In genomic region chr10:32979719-32980118, GRCh38 we compare ENCODE assay signal across 7 cellular contexts. TPM values are rescaled to one million over a fixed set of nuclear protein-coding genes. Genes with fewer than 3 reads are reported as not detected.
A peak's percentile ranks its signal among the peaks of the same experiment; 100 is the strongest.
DNase-seq lines count a peak whose midpoint lies in the region; ATAC-seq and TF ChIP-seq lines count a peak whose summit lies in the region.
"Not testable (repeated sequence)": the region's sequence is repeated elsewhere in the genome, so short reads cannot be mapped to it uniquely, and the experiment has no call there.

No MANE protein-coding gene starts in this region.

- H3K4me3 ChIP-seq in DND-41 (ENCODE audit: low read depth in 1 of 2, low read length in 2 of 2) (0 out of 4 replicates have a peak overlapping the region, but pooled peaks of 1 of the 2 experiments have one; percentile 60), OCI-LY3 (ENCODE audit: low read length) (peak overlapping the region; percentile 82), heart left ventricle (peak overlapping the region in 3 of 12 donors; percentile 58 to 64 (median 58))
- not testable (repeated sequence) for H3K4me3 ChIP-seq in mammary epithelial cell (replicated peaks in 1 of 3; ENCODE audit: insufficient read depth in 1 of 3, low read depth in 2 of 3, low read length in 3 of 3); naive thymus-derived CD4-positive, alpha-beta T cell (ENCODE audit: low read length); skeletal muscle satellite cell (ENCODE audit: low read length)

- not testable (repeated sequence) for TF ChIP-seq POLR2A in heart left ventricle (IDR thresholded peaks at IDR 0.05)

- CTCF ChIA-PET in activated CD4-positive, alpha-beta memory T cell treated with anti-CD3 and anti-CD28 coated beads, Interleukin-2, amount 10 ng/mL, durations not matched to agents 7 days and 5 days (lab: Charles Lee), result interaction anchor here (0.6 to 3.4 kb wide), 8 partner anchors 21 to 602 kb away, joined by 3 to 16 read pairs (median 5); no protein-coding TSS in a partner anchor
- CTCF ChIA-PET in mammary epithelial cell (lab: Charles Lee; ENCODE audit: low non-redundant PET), result not testable (repeated sequence)
- CTCF ChIA-PET in naive thymus-derived CD4-positive, alpha-beta T cell (lab: Charles Lee), result interaction anchor here (0.6 kb wide), 1 partner anchor 23 kb away, joined by 3 read pairs; no protein-coding TSS in a partner anchor

- peaks cover 38% of the 10 kb centered on the region for H3K4me1 Mint-ChIP-seq in activated CD4-positive, alpha-beta memory T cell treated with anti-CD3 and anti-CD28 coated beads, Interleukin-2, amount 10 ng/mL, durations not matched to agents 7 days and 5 days
- H3K4me1 Mint-ChIP-seq in naive thymus-derived CD4-positive, alpha-beta T cell, result peaks cover 15 to 33% (median 24%) of the 10 kb centered on the region in 7 donors

- H3K4me2 ChIP-seq in DND-41 (ENCODE audit: insufficient read depth, low read length), result peak overlapping the region; percentile 75
- peak overlapping the region; percentile 83 for H3K4me2 ChIP-seq in OCI-LY3 (ENCODE audit: low read length)
- peak overlapping the region; percentile 73 for H3K4me2 ChIP-seq in mammary epithelial cell (ENCODE audit: insufficient read depth, low read depth, low read length)
- H3K4me2 ChIP-seq in skeletal muscle satellite cell (ENCODE audit: low read length), result not testable (repeated sequence)

- not testable (repeated sequence) for H3K9me3 ChIP-seq in DND-41 (ENCODE audit: insufficient read depth, low read length, severe bottlenecking); OCI-LY3 (ENCODE audit: insufficient read depth, low read length); mammary epithelial cell (replicated peaks; ENCODE audit: insufficient read depth, low read length); heart left ventricle; naive thymus-derived CD4-positive, alpha-beta T cell (ENCODE audit: control insufficient read depth in 2 of 3, low read length in 3 of 3); skeletal muscle satellite cell (replicated peaks; ENCODE audit: low read length)

- not testable (repeated sequence) for H3K27me3 ChIP-seq in DND-41 (ENCODE audit: insufficient read depth, low read length, poor library complexity); mammary epithelial cell (ENCODE audit: insufficient read depth, low read length); heart left ventricle; naive thymus-derived CD4-positive, alpha-beta T cell (ENCODE audit: control insufficient read depth in 2 of 2, insufficient read depth in 2 of 2, low read length in 2 of 2); skeletal muscle satellite cell (ENCODE audit: control insufficient read depth, insufficient read depth, low read length)
- H3K27me3 ChIP-seq in OCI-LY3 (ENCODE audit: low read depth, low read length), result peaks cover 25% of the 10 kb centered on the region

- TF ChIP-seq CTCF in DND-41 (IDR thresholded peaks at IDR 0.05; ENCODE audit: borderline replicate concordance, extremely low read depth, low read length, poor library complexity, severe bottlenecking); OCI-LY3 (IDR thresholded peaks at IDR 0.05; ENCODE audit: low read depth, low read length); mammary epithelial cell (conservative IDR thresholded peaks at IDR 0.05 in 1 of 2, IDR thresholded peaks at IDR 0.05 in 1 of 2; ENCODE audit: extremely low read depth in 1 of 2, insufficient read depth in 1 of 2, low read depth in 1 of 2, low read length in 2 of 2); heart left ventricle (IDR thresholded peaks at IDR 0.05): not testable (repeated sequence)

- 82% methylated on average over 12 of the region's 14 CpGs for WGBS in mammary epithelial cell (ENCODE audit: low coverage, missing lambda C conversion rate)
- WGBS in heart left ventricle, 4 donors, result 94 to 95% (median 94%) methylated on average over 14 of the region's 14 CpGs

- not testable (repeated sequence) for H3K27ac ChIP-seq in DND-41 (ENCODE audit: low read length); OCI-LY3 (ENCODE audit: low read length); naive thymus-derived CD4-positive, alpha-beta T cell (ENCODE audit: low read depth, low read length)
- peak overlapping the region; percentile 84 for H3K27ac ChIP-seq in mammary epithelial cell (ENCODE audit: insufficient read depth, low read depth, low read length)
- H3K27ac ChIP-seq in heart left ventricle, result peak overlapping the region in 8 of 12 donors; percentile 90 to 96 (median 94)

- not testable (repeated sequence) for H3K79me2 ChIP-seq in DND-41 (ENCODE audit: insufficient read depth, low read length); OCI-LY3 (ENCODE audit: low read length); mammary epithelial cell (ENCODE audit: insufficient read depth, low read length)

- H4K20me1 ChIP-seq in DND-41 (ENCODE audit: insufficient read depth, low read length); OCI-LY3 (ENCODE audit: insufficient read depth, low read length); mammary epithelial cell (ENCODE audit: insufficient read depth, low read length): not testable (repeated sequence)

- peaks cover 28% of the 10 kb centered on the region for H3K4me1 ChIP-seq in DND-41 (ENCODE audit: insufficient read depth, low read length)
- H3K4me1 ChIP-seq in OCI-LY3 (ENCODE audit: low read length), result not testable (repeated sequence)
- H3K4me1 ChIP-seq in mammary epithelial cell (ENCODE audit: insufficient read depth, low read length), result peaks cover 42% of the 10 kb centered on the region
- peaks cover 7 to 52% (median 24%) of the 10 kb centered on the region in 12 donors for H3K4me1 ChIP-seq in heart left ventricle
- H3K4me1 ChIP-seq in naive thymus-derived CD4-positive, alpha-beta T cell (ENCODE audit: control insufficient read depth in 2 of 2, insufficient read depth in 2 of 2, low read length in 2 of 2), result peaks cover 11 to 32% of the 10 kb centered on the region in 2 donors
- H3K4me1 ChIP-seq in skeletal muscle satellite cell (ENCODE audit: control insufficient read depth, insufficient read depth, low read length), result peaks cover 46% of the 10 kb centered on the region

- not testable (repeated sequence) for H3K27ac Mint-ChIP-seq in activated CD4-positive, alpha-beta memory T cell treated with anti-CD3 and anti-CD28 coated beads, Interleukin-2, amount 10 ng/mL, durations not matched to agents 7 days and 5 days; naive thymus-derived CD4-positive, alpha-beta T cell

- H3K9ac ChIP-seq in DND-41 (ENCODE audit: low read depth, low read length) (0 out of 2 replicates have a peak overlapping the region, but pooled peaks have one; percentile 63), skeletal muscle satellite cell (ENCODE audit: low read depth, low read length) (peak overlapping the region; percentile 64)
- not testable (repeated sequence) for H3K9ac ChIP-seq in OCI-LY3 (ENCODE audit: low read length); mammary epithelial cell (ENCODE audit: insufficient read depth, low read length)

- H2AFZ ChIP-seq in DND-41 (ENCODE audit: low read depth, low read length); OCI-LY3 (ENCODE audit: low read depth, low read length); mammary epithelial cell (ENCODE audit: low read depth, low read length): not testable (repeated sequence)

- POLR2A ChIA-PET in activated CD4-positive, alpha-beta memory T cell treated with anti-CD3 and anti-CD28 coated beads, Interleukin-2, amount 10 ng/mL, durations not matched to agents 7 days and 5 days (lab: Charles Lee), result interaction anchor here (0.8 to 4.4 kb wide), 19 partner anchors 8 to 627 kb away, joined by 3 to 100 read pairs (median 5); partner anchors contain the start of genes CCDC7 and ITGB1
- POLR2A ChIA-PET in naive thymus-derived CD4-positive, alpha-beta T cell (lab: Charles Lee), result interaction anchor here (0.6 to 2.0 kb wide), 4 partner anchors 18 to 602 kb away, joined by 3 to 12 read pairs (median 5); no protein-coding TSS in a partner anchor

- not testable (repeated sequence) for H3K36me3 ChIP-seq in DND-41 (ENCODE audit: insufficient read depth, low read length); OCI-LY3 (replicated peaks; ENCODE audit: low read depth, low read length); mammary epithelial cell (ENCODE audit: insufficient read depth, low read length); heart left ventricle; naive thymus-derived CD4-positive, alpha-beta T cell (ENCODE audit: control insufficient read depth in 2 of 3, insufficient read depth in 3 of 3, low read length in 3 of 3); skeletal muscle satellite cell (ENCODE audit: insufficient read depth, low read length)

- not testable (repeated sequence) for H3K27me3 Mint-ChIP-seq in activated CD4-positive, alpha-beta memory T cell treated with anti-CD3 and anti-CD28 coated beads, Interleukin-2, amount 10 ng/mL, durations not matched to agents 7 days and 5 days; naive thymus-derived CD4-positive, alpha-beta T cell

- not testable (repeated sequence) for H3K9me3 Mint-ChIP-seq in activated CD4-positive, alpha-beta memory T cell treated with anti-CD3 and anti-CD28 coated beads, Interleukin-2, amount 10 ng/mL, durations not matched to agents 7 days and 5 days; naive thymus-derived CD4-positive, alpha-beta T cell

- not testable (repeated sequence) for ATAC-seq in DND-41 (ENCODE audit: insufficient read depth, low read depth); heart left ventricle; naive thymus-derived CD4-positive, alpha-beta T cell

- not testable (repeated sequence) for H3K36me3 Mint-ChIP-seq in activated CD4-positive, alpha-beta memory T cell treated with anti-CD3 and anti-CD28 coated beads, Interleukin-2, amount 10 ng/mL, durations not matched to agents 7 days and 5 days (ENCODE audit: low read depth); naive thymus-derived CD4-positive, alpha-beta T cell

- dilution Hi-C loops in mammary epithelial cell (cut with HindIII; ENCODE audit: low sequenced_read_pairs), result not testable (repeated sequence)

- in situ Hi-C loops in mammary epithelial cell (cut with MboI; ENCODE audit: low sequenced_read_pairs in 2 of 2), result not testable (repeated sequence)

- peak overlapping the region; percentile 30 for H3K4me3 Mint-ChIP-seq in activated CD4-positive, alpha-beta memory T cell treated with anti-CD3 and anti-CD28 coated beads, Interleukin-2, amount 10 ng/mL, durations not matched to agents 7 days and 5 days
- H3K4me3 Mint-ChIP-seq in naive thymus-derived CD4-positive, alpha-beta T cell, result peak overlapping the region in 8 of 10 donors; percentile 27 to 97 (median 74)

- BruUV-seq in mammary epithelial cell (replicated peaks; lab: Mats Ljungman, UMichigan), result not testable (repeated sequence)

- intact Hi-C loops in mammary epithelial cell (cut with micrococcal nuclease), result loop anchor here (1.0 kb wide), 2 partner anchors 17 to 26 kb away; no protein-coding TSS in a partner anchor
- intact Hi-C loops in heart left ventricle (cut with DNase I), result loop anchor here in 5 of 10 donors (1.0 to 10.0 kb wide), 4 partner anchors 21 to 535 kb away; partner anchors contain the start of genes ITGB1 (in 4 of the 5) and CCDC7 (in 1 of the 5)
- intact Hi-C loops in naive thymus-derived CD4-positive, alpha-beta T cell (cut with micrococcal nuclease), result loop anchor here (1.0 to 10.0 kb wide), 4 partner anchors 21 to 725 kb away; partner anchors contain the start of gene ITGB1 (in 2 of the 2)

- not testable (repeated sequence) for DNase-seq in DND-41; activated CD4-positive, alpha-beta memory T cell treated with anti-CD3 and anti-CD28 coated beads, Interleukin-2, amount 10 ng/mL, durations not matched to agents 7 days and 5 days; mammary epithelial cell; heart left ventricle; naive thymus-derived CD4-positive, alpha-beta T cell

RNA-seq across cellular contexts. Expression of gene ITGB1, which starts 21.7 kb away (rescaled TPM):
- 100 to 1,000 TPM; 233 to 242 TPM for total RNA-seq in activated CD4-positive, alpha-beta memory T cell treated with anti-CD3 and anti-CD28 coated beads, Interleukin-2, amount 10 ng/mL, durations not matched to agents 7 days and 5 days
- total RNA-seq in mammary epithelial cell (1,000 to 10,000 TPM; 1,296 to 1,718 TPM), heart left ventricle (1,000 to 10,000 TPM in 1 of 9 donors, 100 to 1,000 TPM in 8; 542 to 1,594 (median 701) TPM)
- polyA plus RNA-seq in mammary epithelial cell (671 TPM), heart left ventricle (1,000 to 10,000 TPM in 1 of 2 donors, 100 to 1,000 TPM in 1; 150 to 1,693 TPM)
- 831 TPM for polyA minus RNA-seq in mammary epithelial cell
- 100 to 1,000 TPM in 1 of 5 experiments, 10 to 100 TPM in 4; 43.2 to 205 (median 60.8) TPM for total RNA-seq in naive thymus-derived CD4-positive, alpha-beta T cell
- 10 to 100 TPM; 26.5 to 36.1 TPM for polyA plus RNA-seq in naive thymus-derived CD4-positive, alpha-beta T cell
- 1,153 and 1,263 TPM in 2 replicates for total RNA-seq in skeletal muscle satellite cell (2012; rRNA removed)
